9 cellular contexts compared by ENCODE assay signal in the genomic region with DNA sequence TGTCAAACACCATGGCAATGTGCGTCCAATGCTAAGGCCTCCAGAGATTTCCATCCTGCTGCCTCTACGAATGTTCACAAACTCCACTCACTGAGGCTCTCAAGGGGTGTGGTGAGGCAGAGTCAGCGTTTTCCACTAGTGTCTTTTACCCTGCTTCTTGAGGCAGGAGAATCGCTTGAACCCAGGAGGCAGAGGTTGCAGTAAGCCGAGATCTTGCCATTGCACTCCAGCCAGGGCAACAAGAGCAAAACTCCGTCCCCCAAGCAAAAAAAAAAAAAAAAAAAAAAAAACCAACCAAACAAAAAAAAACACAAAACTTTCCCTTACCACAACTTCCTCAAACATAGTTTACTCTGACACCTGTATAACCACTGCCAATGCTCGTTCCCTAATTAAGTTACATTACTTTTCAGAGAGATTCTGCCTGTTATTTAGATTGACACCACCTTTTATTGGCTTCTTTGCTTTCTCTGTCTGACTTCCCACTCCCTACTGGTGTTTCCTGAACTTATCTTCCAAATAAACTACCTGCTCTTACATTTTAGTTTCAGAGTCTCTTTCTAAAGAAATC.
DNase-seq lines count a peak whose midpoint lies in the region; ATAC-seq and TF ChIP-seq lines count a peak whose summit lies in the region.
"Had no signal": no experiment of that assay in that cellular context is flagged by ENCODE, and none has a peak within 500 bp of the region (broad histone marks: within the 10 kb centered on the region; RNA-seq: fewer than 3 reads in every experiment).

No MANE protein-coding gene starts in this region.

- no peaks in the 10 kb centered on the region for H3K9me3 Mint-ChIP-seq in effector memory CD8-positive, alpha-beta T cell

- no peak overlapping the region; the same call in 1 of the 2 replicates for H3K4me3 ChIP-seq in GM12864 (ENCODE audit: low read depth, low read length)

- H3K27me3 Mint-ChIP-seq in effector memory CD8-positive, alpha-beta T cell, result no peaks in the 10 kb centered on the region
- H3K27me3 Mint-ChIP-seq: progenitor cell of endocrine pancreas had no signal

- H3K4me1 Mint-ChIP-seq in effector memory CD8-positive, alpha-beta T cell (ENCODE audit: low read depth in 2 of 2), result peaks cover 31 to 41% of the 10 kb centered on the region in 2 donors

- DNase-seq in GM12864 (ENCODE audit: low read depth) (peak; percentile 44), HUDEP-2 (lab: John Stamatoyannopoulos, UW; ENCODE audit: unreplicated experiment in 76 of 76) (no peak), COLO829 (ENCODE audit: low spot score) (no peak), COLO668 (lab: John Stamatoyannopoulos, UW; ENCODE audit: unreplicated experiment) (no peak)
- no peak for DNase-seq in effector memory CD8-positive, alpha-beta T cell
- DNase-seq in NK-92 treated with Interleukin-12 subunit alpha and Interleukin-12 subunit beta, amount 100 ng/mL, for 24 hours (lab: John Stamatoyannopoulos, UW), result no peak

- peak; percentile 35 for ATAC-seq in GM19455 (IDR thresholded peaks at IDR 0.05; ENCODE audit: unreplicated experiment)
- ATAC-seq in HG03571 (IDR thresholded peaks at IDR 0.05; ENCODE audit: unreplicated experiment), result peak; percentile 31
- ATAC-seq in effector memory CD8-positive, alpha-beta T cell (replicated peaks), result peak; percentile 35

- H3K27ac Mint-ChIP-seq in effector memory CD8-positive, alpha-beta T cell, result peak overlapping the region; percentile 36 to 92
- H3K27ac Mint-ChIP-seq: progenitor cell of endocrine pancreas had no signal

- H3K4me3 Mint-ChIP-seq in effector memory CD8-positive, alpha-beta T cell, result peak overlapping the region; percentile 55 to 62

- TF ChIP-seq CTCF in GM12864 (IDR thresholded peaks at IDR 0.05; ENCODE audit: low read depth, low read length, missing control alignments), result no peak

- peaks cover 29% of the 10 kb centered on the region for H3K36me3 Mint-ChIP-seq in effector memory CD8-positive, alpha-beta T cell (ENCODE audit: insufficient read depth)
